In genomic region chr22:37456351-37456750, GRCh38 we compare ENCODE assay signal across 16 cellular contexts. TPM values are rescaled to one million over a fixed set of nuclear protein-coding genes. Genes with fewer than 3 reads are reported as not detected.
DNase-seq lines count a peak whose midpoint lies in the region; ATAC-seq and TF ChIP-seq lines count a peak whose summit lies in the region.
"Had no signal": no experiment of that assay in that cellular context is flagged by ENCODE, and none has a peak within 500 bp of the region (broad histone marks: within the 10 kb centered on the region; RNA-seq: fewer than 3 reads in every experiment).

No MANE protein-coding gene starts in this region.

- peak overlapping the region; percentile 63; the same call in 2 of the 3 replicates for H2BK15ac ChIP-seq in IMR-90 (ENCODE audit: low read depth, low read length)
- H2BK15ac ChIP-seq in neuronal stem cell (ENCODE audit: low read length): no peak overlapping the region

- DNase-seq in IMR-90 (no peak), neuronal stem cell (ENCODE audit: low spot score) (no peak), right cardiac atrium (no peak)
- no peak for DNase-seq in central memory CD8-positive, alpha-beta T cell (ENCODE audit: low spot score in 2 of 2)
- no peak for DNase-seq in activated CD4-positive, CD25-positive, alpha-beta regulatory T cell (lab: John Stamatoyannopoulos, UW)
- no peak for DNase-seq in activated naive CD4-positive, alpha-beta T cell treated with Interleukin-2 at 50 U/mL for 16 hours
- DNase-seq: CD4-positive, alpha-beta T cell; NCI-H1417; NCI-H1930; NCI-H69; NK-92 treated with Interleukin-12 subunit alpha and Interleukin-12 subunit beta, amount 100 ng/mL, for 24 hours; RPMI8226; SJCRH30 had no signal

- TF ChIP-seq CTCF in IMR-90 (conservative IDR thresholded peaks at IDR 0.05; ENCODE audit: low read depth, low read length): no peak

- H2BK20ac ChIP-seq in IMR-90 (ENCODE audit: low read depth, low read length): peak overlapping the region; percentile 90

- intact Hi-C loops in IMR-90 (cut with micrococcal nuclease) (loop anchor here (2.0 to 5.0 kb wide), 2 partner anchors 190 to 379 kb away; no protein-coding TSS in a partner anchor), right cardiac atrium (cut with DNase I) (loop anchor here in 3 of 4 donors (2.0 to 5.0 kb wide), 2 partner anchors 139 to 140 kb away; no protein-coding TSS in a partner anchor)

- H3K4me1 ChIP-seq in BLaER1 (peaks cover 9% of the 10 kb centered on the region; the same call in 1 of the 2 replicates), IMR-90 (ENCODE audit: control insufficient read depth, insufficient read depth, low read length) (peaks cover 17% of the 10 kb centered on the region), neuronal stem cell (ENCODE audit: control insufficient read depth in 2 of 2, insufficient read depth in 1 of 2, low read depth in 1 of 2, low read length in 2 of 2) (peaks cover 0 to 13% of the 10 kb centered on the region in 2 donors), right cardiac atrium (ENCODE audit: control insufficient read depth, insufficient read depth, low read length) (no peaks in the 10 kb centered on the region)
- H3K4me1 ChIP-seq: SJCRH30 had no signal

- POLR2A ChIA-PET in IMR-90 (lab: Charles Lee; ENCODE audit: unreplicated experiment): no interaction called here

- peaks cover 14% of the 10 kb centered on the region for H3K9me1 ChIP-seq in IMR-90 (ENCODE audit: insufficient read depth, low read length)

- H3K79me1 ChIP-seq in IMR-90 (ENCODE audit: low read depth in 1 of 2, low read length in 2 of 2) (peaks cover 0 to 3% of the 10 kb centered on the region in 2 experiments; a peak in 1 of 4 replicates), neuronal stem cell (ENCODE audit: low read depth, low read length) (no peaks in the 10 kb centered on the region)

- H3K18ac ChIP-seq in IMR-90 (ENCODE audit: low read depth, low read length): peak overlapping the region; percentile 66; the same call in 1 of the 2 replicates
- peak overlapping the region; percentile 86 for H3K18ac ChIP-seq in neuronal stem cell (ENCODE audit: low read length)

- H2BK12ac ChIP-seq in neuronal stem cell (ENCODE audit: low read length): no peak overlapping the region

- H4K8ac ChIP-seq in IMR-90 (ENCODE audit: low read depth in 2 of 2, low read length in 2 of 2): peak overlapping the region; percentile 10 to 20; a peak in 2 of 4 replicates
- H4K8ac ChIP-seq in neuronal stem cell (ENCODE audit: low read depth, low read length): no peak overlapping the region

- H3K27me3 ChIP-seq in BLaER1: no peaks in the 10 kb centered on the region
- peaks cover 4% of the 10 kb centered on the region; the same call in 1 of the 2 replicates for H3K27me3 ChIP-seq in IMR-90 (ENCODE audit: control insufficient read depth, insufficient read depth, low read length)
- H3K27me3 ChIP-seq in neuronal stem cell (ENCODE audit: control insufficient read depth in 3 of 3, insufficient read depth in 3 of 3, low read depth in 1 of 3, low read length in 3 of 3): peaks cover 0 to 31% (median 0%) of the 10 kb centered on the region in 3 experiments
- H3K27me3 ChIP-seq in right cardiac atrium (ENCODE audit: control insufficient read depth, insufficient read depth): no peaks in the 10 kb centered on the region

- no peaks in the 10 kb centered on the region for H3K9me3 Mint-ChIP-seq in central memory CD8-positive, alpha-beta T cell
- H3K9me3 Mint-ChIP-seq: CD4-positive, alpha-beta T cell had no signal

- no peaks in the 10 kb centered on the region for H3K27me3 Mint-ChIP-seq in central memory CD8-positive, alpha-beta T cell
- H3K27me3 Mint-ChIP-seq: B cell; CD4-positive, alpha-beta T cell had no signal

- no peak overlapping the region for H3K4me3 ChIP-seq in BLaER1
- no peak overlapping the region for H3K4me3 ChIP-seq in IMR-90 (ENCODE audit: insufficient read depth, low read depth, low read length)
- H3K4me3 ChIP-seq in neuronal stem cell (ENCODE audit: low read length in 2 of 2): no peak overlapping the region
- H3K4me3 ChIP-seq in right cardiac atrium (ENCODE audit: low read length): no peak overlapping the region
- H3K4me3 ChIP-seq: SJCRH30 had no signal

- TF ChIP-seq RAD21 in IMR-90 (IDR thresholded peaks at IDR 0.05; ENCODE audit: low read length): no peak

- H3K4me2 ChIP-seq in BLaER1 (peak overlapping the region; percentile 14; the same call in 1 of the 2 replicates), IMR-90 (ENCODE audit: low read depth, low read length) (no peak overlapping the region), neuronal stem cell (ENCODE audit: insufficient read depth, low read length, poor library complexity, severe bottlenecking) (no peak overlapping the region)

- H3K36me3 ChIP-seq in BLaER1 (no peaks in the 10 kb centered on the region), IMR-90 (ENCODE audit: control insufficient read depth, insufficient read depth, low read length) (no peaks in the 10 kb centered on the region), neuronal stem cell (replicated peaks in 1 of 2; ENCODE audit: control insufficient read depth in 2 of 2, insufficient read depth in 2 of 2, low read length in 2 of 2) (no peaks in the 10 kb centered on the region)
- H3K36me3 ChIP-seq: SJCRH30 had no signal

- 0 out of 2 replicates have a peak overlapping the region, but pooled peaks have one; percentile 24 for H3K9ac ChIP-seq in BLaER1
- H3K9ac ChIP-seq in IMR-90 (ENCODE audit: low read depth, low read length): no peak overlapping the region
- H3K9ac ChIP-seq in neuronal stem cell (ENCODE audit: low read depth, low read length, poor library complexity): no peak overlapping the region

- H4K91ac ChIP-seq in IMR-90 (ENCODE audit: insufficient read depth, low read depth, low read length) (peak overlapping the region; percentile 87), neuronal stem cell (ENCODE audit: low read depth, low read length, poor library complexity) (no peak overlapping the region)

- peak overlapping the region; percentile 65 for H2AK5ac ChIP-seq in IMR-90 (ENCODE audit: low read depth, low read length)
- H2AK5ac ChIP-seq in neuronal stem cell (ENCODE audit: low read depth, low read length): peak overlapping the region; percentile 71

- H2AFZ ChIP-seq in IMR-90 (replicated peaks; ENCODE audit: low read length, poor library complexity) (peak overlapping the region; percentile 24), neuronal stem cell (ENCODE audit: low read length) (no peak overlapping the region)

- H3K14ac ChIP-seq in IMR-90 (replicated peaks; ENCODE audit: low read depth, low read length) (peak overlapping the region; percentile 92), neuronal stem cell (ENCODE audit: low read length) (no peak overlapping the region)

- no peak overlapping the region for H2AK9ac ChIP-seq in IMR-90 (replicated peaks; ENCODE audit: low read depth, low read length, poor library complexity)

- WGBS in IMR-90 (ENCODE audit: extremely low coverage in 2 of 2, insufficient read length in 1 of 2), 2 experiments: 92% methylated on average over 6 of the region's 17 CpGs; no CpG with 5 or more reads in 1 of the 2 experiments
- no CpG with 5 or more reads among the region's 17 CpGs for whole genome bisulfite sequencing in neuronal stem cell (ENCODE audit: extremely low coverage in 2 of 2, insufficient read length in 2 of 2, insufficient replicate concordance in 1 of 2), 2 donors
- 68% methylated on average over 17 of the region's 17 CpGs for WGBS in right cardiac atrium

- BruUV-seq in IMR-90 (replicated peaks; lab: Mats Ljungman, UMichigan): no TSS peak

- peaks cover 6% of the 10 kb centered on the region for H3K36me3 Mint-ChIP-seq in central memory CD8-positive, alpha-beta T cell (ENCODE audit: insufficient read depth)

- H3K27ac Mint-ChIP-seq in central memory CD8-positive, alpha-beta T cell (ENCODE audit: low read depth): peak overlapping the region; percentile 17
- H3K27ac Mint-ChIP-seq: B cell; CD4-positive, alpha-beta T cell had no signal

- peaks cover 7% of the 10 kb centered on the region for H3K4me1 Mint-ChIP-seq in central memory CD8-positive, alpha-beta T cell
- H3K4me1 Mint-ChIP-seq: B cell had no signal

- H2BK120ac ChIP-seq in IMR-90 (ENCODE audit: low read depth, low read length): peak overlapping the region; percentile 89
- no peak overlapping the region for H2BK120ac ChIP-seq in neuronal stem cell (ENCODE audit: low read depth, low read length)

- TF ChIP-seq POLR2A in IMR-90 (IDR thresholded peaks at IDR 0.05; ENCODE audit: low read depth, low read length): no peak

- H3K4me3 Mint-ChIP-seq in central memory CD8-positive, alpha-beta T cell: no peak overlapping the region
- H3K4me3 Mint-ChIP-seq: B cell; CD4-positive, alpha-beta T cell had no signal

- peak overlapping the region; percentile 55; the same call in 1 of the 2 replicates for H4K5ac ChIP-seq in IMR-90 (ENCODE audit: low read depth, low read length)

- peak overlapping the region; percentile 90 for H3K4ac ChIP-seq in IMR-90 (ENCODE audit: low read depth, low read length)
- no peak overlapping the region for H3K4ac ChIP-seq in neuronal stem cell (ENCODE audit: low read length)

- no peak overlapping the region for H3K56ac ChIP-seq in IMR-90 (ENCODE audit: extremely low read depth, insufficient read depth, low read length)

- CTCF ChIA-PET in IMR-90 (lab: Yijun Ruan, JAX): interaction anchor here (0.6 to 1.2 kb wide), 4 partner anchors 27 to 140 kb away, joined by 3 read pairs; no protein-coding TSS in a partner anchor

- in situ Hi-C loops in IMR-90 (cut with MboI; ENCODE audit: low sequenced_read_pairs): loop anchor here (5.0 kb wide), 1 partner anchor 139 kb away; no protein-coding TSS in a partner anchor

- H4K20me1 ChIP-seq in BLaER1 (0 out of 2 replicates have a peak, but pooled peaks cover 1% of the 10 kb centered on the region), IMR-90 (ENCODE audit: insufficient read depth, low read length) (no peaks in the 10 kb centered on the region)

- no peak overlapping the region for H3K27ac ChIP-seq in BLaER1
- no peak overlapping the region; the same call in 1 of the 2 replicates for H3K27ac ChIP-seq in IMR-90 (ENCODE audit: insufficient read depth, low read length)
- no peak overlapping the region for H3K27ac ChIP-seq in neuronal stem cell (replicated peaks; ENCODE audit: low read length)
- H3K27ac ChIP-seq in right cardiac atrium (ENCODE audit: low read length): no peak overlapping the region
- H3K27ac ChIP-seq: SJCRH30 had no signal

- ATAC-seq in IMR-90 (ENCODE audit: low read depth): no peak
- no peak for ATAC-seq in central memory CD8-positive, alpha-beta T cell (replicated peaks; ENCODE audit: extremely low read depth, poor library complexity, severe bottlenecking)
- no peak for ATAC-seq in right cardiac atrium

- dilution Hi-C loops in IMR-90 (cut with HindIII; ENCODE audit: low sequenced_read_pairs, unreplicated experiment): no loop called here

- no peaks in the 10 kb centered on the region for H3K9me3 ChIP-seq in BLaER1
- no peaks in the 10 kb centered on the region for H3K9me3 ChIP-seq in IMR-90 (ENCODE audit: control insufficient read depth, insufficient read depth, low read length)
- no peaks in the 10 kb centered on the region for H3K9me3 ChIP-seq in neuronal stem cell (replicated peaks in 1 of 2; ENCODE audit: control insufficient read depth in 2 of 2, insufficient read depth in 1 of 2, low read depth in 1 of 2, low read length in 2 of 2)
- H3K9me3 ChIP-seq in right cardiac atrium (ENCODE audit: control insufficient read depth, low read length): no peaks in the 10 kb centered on the region
- H3K9me3 ChIP-seq: SJCRH30 had no signal

- H3K23ac ChIP-seq in IMR-90 (ENCODE audit: low read depth, low read length) (peak overlapping the region; percentile 79; the same call in 1 of the 2 replicates), neuronal stem cell (ENCODE audit: low read depth, low read length, poor library complexity) (no peak overlapping the region)

- H2BK5ac ChIP-seq in IMR-90 (ENCODE audit: low read depth, low read length, poor library complexity, severe bottlenecking) (peak overlapping the region; percentile 25), neuronal stem cell (ENCODE audit: low read length) (no peak overlapping the region)

RNA-seq across cellular contexts. Expression of gene ELFN2, which starts 29.1 kb away (rescaled TPM):
- total RNA-seq in IMR-90 (2012; rRNA removed) (0.72 and 0.83 TPM in 2 replicates), right cardiac atrium (under 1 TPM in 2 of 4 donors, not detected in 2; 0.03 to 0.06 TPM)
- polyA plus RNA-seq in IMR-90 (2012; rRNA removed) (5.0 and 6.3 TPM in 2 replicates), right cardiac atrium (0.05 TPM)
- polyA plus RNA-seq in IMR-90 (2012; cell fraction: cytosol; rRNA removed): 2.2 and 4.8 TPM in 2 replicates
- 13.5 and 26.9 TPM in 2 replicates for polyA plus RNA-seq in IMR-90 (2012; cell fraction: nucleus; rRNA removed; ENCODE audit: low replicate concordance)
- polyA plus RNA-seq in neuronal stem cell (2013, experiment 1 of 2): 0.78 TPM
- polyA plus RNA-seq in neuronal stem cell (2013, experiment 2 of 2): 0.86 TPM

RNA-seq across cellular contexts. Expression of gene MFNG, which starts 29.8 kb away (rescaled TPM):
- total RNA-seq in IMR-90 (2012; rRNA removed) (not detected in 2 replicates), right cardiac atrium (10 to 100 TPM in 3 of 4 donors, 1 to 10 TPM in 1; 9.0 to 14.1 (median 10.6) TPM)
- polyA plus RNA-seq in IMR-90 (2012; rRNA removed) (0.15 and 0.24 TPM in 2 replicates), right cardiac atrium (9.6 TPM)
- polyA plus RNA-seq in IMR-90 (2012; cell fraction: cytosol; rRNA removed): 0.08 and 0.34 TPM in 2 replicates
- polyA plus RNA-seq in IMR-90 (2012; cell fraction: nucleus; rRNA removed; ENCODE audit: low replicate concordance): 0.91 and 1.7 TPM in 2 replicates
- polyA plus RNA-seq in neuronal stem cell (2013, experiment 1 of 2): 10.5 TPM
- polyA plus RNA-seq in neuronal stem cell (2013, experiment 2 of 2): 8.0 TPM
- total RNA-seq: HT1080 had no signal
